23 cellular contexts compared by ENCODE assay signal in the genomic region with DNA sequence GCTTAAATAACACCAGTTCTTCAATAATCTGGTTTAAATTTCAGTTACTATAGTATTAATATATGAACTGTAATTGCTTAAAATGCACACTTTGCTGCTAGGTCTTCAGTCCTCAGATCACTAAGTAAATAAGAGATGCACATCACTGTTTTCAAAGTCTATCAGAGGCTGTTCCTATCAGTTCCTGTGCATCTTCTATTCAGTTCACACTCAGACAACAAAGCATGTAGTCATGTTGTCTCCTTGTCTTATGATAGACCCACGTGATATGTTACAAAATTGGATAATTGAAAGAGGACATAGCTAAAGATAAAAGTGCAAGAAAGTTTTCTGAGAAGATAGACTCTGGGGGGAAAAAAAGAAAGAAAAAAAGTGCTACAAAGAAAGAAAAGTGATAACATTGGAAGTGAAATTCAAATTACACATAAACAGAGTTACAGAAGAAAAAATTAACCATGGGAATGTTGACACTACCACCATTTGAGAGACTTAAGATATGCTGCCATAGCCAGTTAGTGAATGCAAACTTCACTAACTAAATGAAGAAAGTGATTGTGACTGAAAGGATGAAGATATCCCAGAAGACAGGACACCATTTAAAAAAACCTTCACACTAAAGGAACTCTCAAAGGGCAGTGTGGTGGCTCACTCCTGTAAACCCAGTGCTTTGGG.
"Had no signal": no experiment of that assay in that cellular context is flagged by ENCODE, and none has a peak within 500 bp of the region (broad histone marks: within the 10 kb centered on the region; RNA-seq: fewer than 3 reads in every experiment).

No MANE protein-coding gene starts in this region.

- H3K4me1 ChIP-seq: parathyroid adenoma, psoas muscle had no signal

- H3K27me3 Mint-ChIP-seq: stimulated activated memory B cell treated with anti-CD40 and anti-IgM and Interleukin-4, amounts not matched to agents 10 μg/mL and 1 μg/mL and 100 μg/mL, for 72 hours had no signal

- H3K27me3 ChIP-seq: dorsolateral prefrontal cortex, gastrocnemius medialis, heart right ventricle, spleen, transverse colon had no signal

- H3K27ac ChIP-seq: dorsolateral prefrontal cortex, gastrocnemius medialis, parathyroid adenoma, psoas muscle, thoracic aorta, transverse colon had no signal

- FAIRE-seq: islet of Langerhans, urothelium cell line had no signal

- H3K36me3 ChIP-seq: gastrocnemius medialis, spleen, thoracic aorta, transverse colon had no signal

- H3K79me2 ChIP-seq: parathyroid adenoma had no signal

- H3K9ac ChIP-seq: parathyroid adenoma had no signal

- H3K9me3 ChIP-seq: thoracic aorta had no signal

- H3K27ac Mint-ChIP-seq: naive thymus-derived CD4-positive, alpha-beta T cell; nephron progenitor cell; stimulated activated memory B cell treated with anti-CD40 and anti-IgM and Interleukin-4, amounts not matched to agents 10 μg/mL and 1 μg/mL and 100 μg/mL, for 72 hours had no signal

- DNase-seq: cortex of kidney; dorsolateral prefrontal cortex; effector CD8-positive, alpha-beta T cell; gastrocnemius medialis; heart right ventricle; hypothalamus; naive thymus-derived CD4-positive, alpha-beta T cell; nephron progenitor cell; psoas muscle; retina; spleen; stimulated activated CD4-positive, alpha-beta T cell treated with anti-CD3 and anti-CD28 coated beads, Interleukin-15, amount 100 ng/mL, for 24 hours; stimulated activated CD4-positive, alpha-beta T cell treated with anti-CD3 and anti-CD28 coated beads, Interleukin-1b, Interleukin-23, amount 100 ng/mL, for 48 hours; stimulated activated CD4-positive, alpha-beta T cell treated with anti-CD3 and anti-CD28 coated beads, Interleukin-4, amount 100 ng/mL, for 24 hours; stimulated activated naive CD8-positive, alpha-beta T cell treated with anti-CD3 and anti-CD28 coated beads, Interleukin-15, amount 100 ng/mL, for 72 hours; transverse colon had no signal

- H3K4me3 Mint-ChIP-seq: naive thymus-derived CD4-positive, alpha-beta T cell; nephron progenitor cell; stimulated activated memory B cell treated with anti-CD40 and anti-IgM and Interleukin-4, amounts not matched to agents 10 μg/mL and 1 μg/mL and 100 μg/mL, for 72 hours had no signal

- H2AFZ ChIP-seq: parathyroid adenoma had no signal

- ATAC-seq: left lobe of liver; naive thymus-derived CD4-positive, alpha-beta T cell; psoas muscle; sciatic nerve; stimulated activated memory B cell treated with anti-CD40 and anti-IgM and Interleukin-4, amounts not matched to agents 10 μg/mL and 1 μg/mL and 100 μg/mL, for 72 hours had no signal

- H3K36me3 Mint-ChIP-seq: stimulated activated memory B cell treated with anti-CD40 and anti-IgM and Interleukin-4, amounts not matched to agents 10 μg/mL and 1 μg/mL and 100 μg/mL, for 72 hours had no signal

- H3K4me3 ChIP-seq: dorsolateral prefrontal cortex, gastrocnemius medialis, heart right ventricle, psoas muscle, spleen, thoracic aorta, transverse colon had no signal

- H3K4me1 Mint-ChIP-seq: nephron progenitor cell; stimulated activated memory B cell treated with anti-CD40 and anti-IgM and Interleukin-4, amounts not matched to agents 10 μg/mL and 1 μg/mL and 100 μg/mL, for 72 hours had no signal
